ENCODE assay signal across 16 cellular contexts in genomic region chr4:42578187-42578586, GRCh38.
"Had no signal": no experiment of that assay in that cellular context is flagged by ENCODE, and none has a peak within 500 bp of the region (broad histone marks: within the 10 kb centered on the region; RNA-seq: fewer than 3 reads in every experiment).

No MANE protein-coding gene starts in this region.

- H3K36me3 ChIP-seq: ovary had no signal

- H3K27me3 Mint-ChIP-seq: activated CD4-positive, alpha-beta T cell treated with anti-CD3 and anti-CD28 coated beads, Interleukin-2, amount 10 ng/mL, durations not matched to agents 7 days and 5 days; dendritic cell treated with granulocyte-macrophage colony-stimulating factor and Interleukin-4, amounts not matched to agents 40 ng/mL and 50 ng/mL, for 4 days had no signal

- H3K9me3 ChIP-seq: lower lobe of right lung, ovary, stomach, testis, upper lobe of right lung had no signal

- H3K4me3 ChIP-seq: lower lobe of right lung, ovary, stomach, testis, upper lobe of right lung had no signal

- H3K4me1 Mint-ChIP-seq: activated CD4-positive, alpha-beta T cell treated with anti-CD3 and anti-CD28 coated beads, Interleukin-2, amount 10 ng/mL, durations not matched to agents 7 days and 5 days; mesothelial cell of epicardium had no signal

- H3K27ac Mint-ChIP-seq: activated CD4-positive, alpha-beta T cell treated with anti-CD3 and anti-CD28 coated beads, Interleukin-2, amount 10 ng/mL, durations not matched to agents 7 days and 5 days; activated T-helper 1 cell treated with anti-CD3 and anti-CD28 coated beads, Interleukin-12 subunit alpha, Interleukin-12 subunit beta, Interleukin-2, Interleukin-4 antibody, amounts not matched to agents 30 ng/mL and 10 ng/mL and 1 ng/mL, durations not matched to agents 14 hours and 24 hours and 36 hours; dendritic cell treated with granulocyte-macrophage colony-stimulating factor and Interleukin-4, amounts not matched to agents 40 ng/mL and 50 ng/mL, for 4 days; mesothelial cell of epicardium had no signal

- H3K4me1 ChIP-seq: lower lobe of right lung, stomach, testis, upper lobe of right lung had no signal

- ATAC-seq: left colon, lower lobe of right lung, upper lobe of right lung had no signal

- DNase-seq: activated CD4-positive, alpha-beta T cell treated with anti-CD3 and anti-CD28 coated beads, Interleukin-2, amount 10 ng/mL, durations not matched to agents 7 days and 5 days; activated CD8-positive, alpha-beta memory T cell treated with anti-CD3 and anti-CD28 coated beads, Interleukin-2, amount 50 U/mL, for 48 hours; anterior cingulate cortex; effector memory CD4-positive, alpha-beta T cell; left colon; lower lobe of right lung; ovary; stimulated activated CD4-positive, alpha-beta T cell treated with anti-CD3 and anti-CD28 coated beads, Interleukin-1b, Interleukin-23, amount 100 ng/mL, for 48 hours; stomach; T-helper 9 cell; testis; upper lobe of right lung had no signal

- H3K27me3 ChIP-seq: ovary, stomach, testis, upper lobe of right lung had no signal

- H3K27ac ChIP-seq: epithelial cell of prostate, lower lobe of right lung, ovary, stomach, testis, upper lobe of right lung had no signal

- H3K9me3 Mint-ChIP-seq: activated CD4-positive, alpha-beta T cell treated with anti-CD3 and anti-CD28 coated beads, Interleukin-2, amount 10 ng/mL, durations not matched to agents 7 days and 5 days; activated T-helper 1 cell treated with anti-CD3 and anti-CD28 coated beads, Interleukin-12 subunit alpha, Interleukin-12 subunit beta, Interleukin-2, Interleukin-4 antibody, amounts not matched to agents 30 ng/mL and 10 ng/mL and 1 ng/mL, durations not matched to agents 14 hours and 24 hours and 36 hours; dendritic cell treated with granulocyte-macrophage colony-stimulating factor and Interleukin-4, amounts not matched to agents 40 ng/mL and 50 ng/mL, for 4 days; mesothelial cell of epicardium had no signal

- H3K4me3 Mint-ChIP-seq: activated CD4-positive, alpha-beta T cell treated with anti-CD3 and anti-CD28 coated beads, Interleukin-2, amount 10 ng/mL, durations not matched to agents 7 days and 5 days; activated T-helper 1 cell treated with anti-CD3 and anti-CD28 coated beads, Interleukin-12 subunit alpha, Interleukin-12 subunit beta, Interleukin-2, Interleukin-4 antibody, amounts not matched to agents 30 ng/mL and 10 ng/mL and 1 ng/mL, durations not matched to agents 14 hours and 24 hours and 36 hours; dendritic cell treated with granulocyte-macrophage colony-stimulating factor and Interleukin-4, amounts not matched to agents 40 ng/mL and 50 ng/mL, for 4 days; mesothelial cell of epicardium had no signal
